ENCODE assay signal across 1 cellular context in the genomic region with DNA sequence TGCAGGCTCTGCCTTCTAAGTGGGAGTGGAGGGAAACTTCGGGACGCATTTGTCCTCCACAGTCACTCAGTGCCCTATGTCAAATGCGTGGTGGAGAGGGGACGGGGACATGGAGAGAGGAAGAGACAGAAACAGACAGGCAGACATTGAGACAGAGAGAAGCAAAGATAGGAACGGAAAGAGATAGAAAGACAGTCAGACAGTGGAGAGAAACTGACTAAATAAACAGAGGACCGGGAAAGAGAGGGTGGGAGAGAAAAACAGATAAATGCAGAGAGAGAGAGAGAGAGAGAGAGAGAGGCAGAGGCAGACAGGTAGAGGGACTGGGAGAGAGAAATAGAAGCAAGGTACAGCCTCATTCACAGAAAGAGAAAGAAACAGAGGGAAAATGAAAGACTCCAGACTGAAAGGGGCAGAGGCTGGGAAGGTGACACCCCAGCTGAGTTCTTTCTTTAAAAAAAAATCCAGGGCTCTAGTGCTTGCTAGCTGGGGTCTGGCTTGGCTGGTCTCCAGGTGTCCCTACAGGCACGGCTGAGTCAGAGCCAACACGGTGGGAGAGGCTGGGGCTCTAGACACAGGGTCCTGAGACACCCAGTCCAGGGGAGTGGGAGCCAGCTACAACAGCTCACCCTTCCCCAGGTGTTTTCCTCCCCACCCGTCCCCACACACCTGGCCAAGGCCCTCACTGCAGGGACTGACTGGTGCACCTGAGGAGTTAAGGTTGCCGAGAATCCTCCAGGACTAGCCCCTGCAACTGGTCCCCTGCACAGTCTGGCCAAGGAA.
TF ChIP-seq lines count a peak whose summit lies in the region.

No MANE protein-coding gene starts in this region.

TF ChIP-seq in HepG2, 621 proteins besides CTCF, POLR2A, EP300 and RAD21:
- TF ChIP-seq ZNF550 (CRISPR knock-in tag; IDR thresholded peaks at IDR 0.05; ENCODE audit: borderline replicate concordance) = no peak
- no peak for TF ChIP-seq ASH2L (IDR thresholded peaks at IDR 0.05; ENCODE audit: insufficient read length, low read depth, low read length)
- no peak for TF ChIP-seq ZNF563 (CRISPR knock-in tag; IDR thresholded peaks at IDR 0.05)
- no peak for TF ChIP-seq TOPORS (CRISPR knock-in tag; IDR thresholded peaks at IDR 0.05)
- TF ChIP-seq ISX (CRISPR knock-in tag; conservative IDR thresholded peaks at IDR 0.05) = no peak
